ENCODE assay signal across 10 cellular contexts in genomic region chr12:55935742-55936151, GRCh38. TPM values are rescaled to one million over a fixed set of nuclear protein-coding genes. Genes with fewer than 3 reads are reported as not detected.
A peak's percentile ranks its signal among the peaks of the same experiment; 100 is the strongest.
DNase-seq lines count a peak whose midpoint lies in the region; ATAC-seq and TF ChIP-seq lines count a peak whose summit lies in the region.
"Had no signal": no experiment of that assay in that cellular context is flagged by ENCODE, and none has a peak within 500 bp of the region (broad histone marks: within the 10 kb centered on the region; RNA-seq: fewer than 3 reads in every experiment).

No MANE protein-coding gene starts in this region.

- no peak for ATAC-seq in foreskin keratinocyte
- ATAC-seq in GM18498 (IDR thresholded peaks at IDR 0.05; ENCODE audit: unreplicated experiment) = no peak
- no peak for ATAC-seq in GM21367 (IDR thresholded peaks at IDR 0.05; ENCODE audit: unreplicated experiment)
- ATAC-seq in HG03439 (IDR thresholded peaks at IDR 0.05; ENCODE audit: unreplicated experiment) = no peak

- peak overlapping the region; percentile 83 for H3K27ac ChIP-seq in foreskin keratinocyte

- peak overlapping the region; percentile 9 for H3K4me3 ChIP-seq in skeletal muscle cell (ENCODE audit: low read depth, low read length)

- peak; percentile 27 for DNase-seq in GM03348 (ENCODE audit: low spot score)
- peak; percentile 14 for DNase-seq in activated effector memory CD4-positive, alpha-beta T cell treated with Interleukin-2 at 50 U/mL for 16 hours
- DNase-seq in foreskin keratinocyte = no peak
- no peak for DNase-seq in skeletal muscle cell (ENCODE audit: low read depth)
- DNase-seq in NCI-H2107 (lab: John Stamatoyannopoulos, UW) = no peak
- DNase-seq: DMS79 treated with DMSO at 0.1 percent for 48 hours, islet precursor cell had no signal

- H3K27me3 ChIP-seq in foreskin keratinocyte = no peaks in the 10 kb centered on the region

- peak; percentile 10 for TF ChIP-seq CTCF in foreskin keratinocyte (conservative IDR thresholded peaks at IDR 0.05)

- peaks cover 56% of the 10 kb centered on the region for H3K4me1 ChIP-seq in foreskin keratinocyte

RNA-seq across cellular contexts. Expression of gene DGKA, which starts 4.8 kb away (rescaled TPM):
- 252 and 284 TPM in 2 replicates for total RNA-seq in foreskin keratinocyte
- 214 and 218 TPM in 2 replicates for polyA plus RNA-seq in foreskin keratinocyte

RNA-seq across cellular contexts. Expression of gene PYM1, which starts 8.1 kb away (rescaled TPM):
- 42.0 and 44.5 TPM in 2 replicates for total RNA-seq in foreskin keratinocyte
- 51.3 and 55.4 TPM in 2 replicates for polyA plus RNA-seq in foreskin keratinocyte

RNA-seq across cellular contexts. Expression of gene PMEL, which starts 30.1 kb away (rescaled TPM):
- total RNA-seq in foreskin keratinocyte = 0.85 and 1.3 TPM in 2 replicates
- 1.0 and 1.1 TPM in 2 replicates for polyA plus RNA-seq in foreskin keratinocyte

RNA-seq across cellular contexts. Expression of gene CDK2, which starts 30.9 kb away (rescaled TPM):
- total RNA-seq in foreskin keratinocyte = 71.3 and 75.5 TPM in 2 replicates
- 39.4 and 52.8 TPM in 2 replicates for polyA plus RNA-seq in foreskin keratinocyte

RNA-seq across cellular contexts. Expression of gene RAB5B, which starts 38.1 kb away (rescaled TPM):
- total RNA-seq in foreskin keratinocyte = 58.2 and 75.3 TPM in 2 replicates
- polyA plus RNA-seq in foreskin keratinocyte = 42.4 and 45.9 TPM in 2 replicates

Comparison
In these comparisons a context has a peak if more than half of its experiments do, and no peak if none do; other contexts are left out.
1. DNase-seq: peak in GM03348 (single experiment) and activated effector memory CD4-positive, alpha-beta T cell treated with Interleukin-2 at 50 U/mL for 16 hours (single experiment); none in foreskin keratinocyte (0 of 2), skeletal muscle cell (single experiment) and NCI-H2107 (single experiment).